ENCODE assay signal across 27 cellular contexts in the genomic region with DNA sequence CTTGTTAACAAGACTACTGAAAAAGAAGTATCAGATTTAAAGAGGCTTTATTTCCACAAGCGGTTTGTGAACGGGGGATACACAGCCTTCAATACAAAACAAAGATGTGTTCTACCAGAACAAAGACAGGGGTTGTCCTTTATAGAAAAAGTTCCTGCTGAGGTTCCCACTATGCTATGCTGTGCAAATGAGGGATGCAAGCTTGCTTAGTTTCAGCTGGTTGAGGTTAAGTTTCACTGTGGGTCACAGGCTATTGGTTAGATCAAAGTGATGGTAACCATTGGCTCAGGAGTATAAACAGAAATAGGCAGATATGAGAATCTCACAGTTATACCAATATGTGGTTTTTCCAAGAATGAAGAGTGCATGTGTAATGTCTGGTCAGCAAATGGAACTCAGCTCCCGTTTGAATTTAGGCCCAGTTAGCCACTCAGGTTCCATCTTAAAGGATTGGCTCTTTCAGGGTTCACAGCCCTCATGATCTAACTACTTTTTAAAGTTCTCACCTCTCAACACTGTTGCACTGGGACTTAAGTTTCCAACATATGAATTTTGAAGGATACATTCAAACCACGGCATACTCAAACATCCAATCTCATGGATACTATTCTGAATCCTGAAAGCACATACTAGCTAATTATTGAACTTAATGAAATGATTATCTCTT.
"Had no signal": no experiment of that assay in that cellular context is flagged by ENCODE, and none has a peak within 500 bp of the region (broad histone marks: within the 10 kb centered on the region; RNA-seq: fewer than 3 reads in every experiment).

No MANE protein-coding gene starts in this region.

- H3K27me3 Mint-ChIP-seq: activated CD4-positive, alpha-beta memory T cell treated with anti-CD3 and anti-CD28 coated beads for 36 hours; activated naive CD8-positive, alpha-beta T cell treated with anti-CD3 and anti-CD28 coated beads, Interleukin-2, amount 50 U/mL, for 24 hours; progenitor cell of endocrine pancreas; stimulated activated naive CD8-positive, alpha-beta T cell treated with anti-CD3 and anti-CD28 coated beads, Interleukin-15, Interleukin-2, amounts not matched to agents 100 ng/mL and 50 ng/mL, for 24 hours; type B pancreatic cell had no signal

- DNase-seq: activated CD4-positive, alpha-beta memory T cell treated with anti-CD3 and anti-CD28 coated beads for 36 hours; activated CD4-positive, alpha-beta T cell treated with anti-CD3 and anti-CD28 coated beads, Interleukin-2, amount 10 ng/mL, durations not matched to agents 24 days and 14 days; activated effector memory CD4-positive, alpha-beta T cell treated with anti-CD3 and anti-CD28 coated beads, Interleukin-2, amount 50 U/mL, for 16 hours; activated naive CD4-positive, alpha-beta T cell treated with anti-CD3 and anti-CD28 coated beads for 36 hours; activated naive CD8-positive, alpha-beta T cell treated with anti-CD3 and anti-CD28 coated beads, Interleukin-2, amount 50 U/mL, for 24 hours; activated T-cell treated with anti-CD3 and anti-CD28 coated beads for 4 hours; amygdala; caudate nucleus; cortex of kidney; foreskin keratinocyte; glutamatergic neuron; kidney; left colon; naive thymus-derived CD8-positive, alpha-beta T cell; right lobe of liver; stimulated activated CD4-positive, alpha-beta T cell treated with anti-CD3 and anti-CD28 coated beads, Interleukin-2, amount 100 ng/mL, for 48 hours; T-cell; uterus; WERI-Rb-1 had no signal

- H3K9me3 Mint-ChIP-seq: activated CD4-positive, alpha-beta memory T cell treated with anti-CD3 and anti-CD28 coated beads for 36 hours; activated naive CD4-positive, alpha-beta T cell treated with anti-CD3 and anti-CD28 coated beads for 36 hours; activated naive CD8-positive, alpha-beta T cell treated with anti-CD3 and anti-CD28 coated beads, Interleukin-2, amount 50 U/mL, for 24 hours; memory B cell; stimulated activated naive CD8-positive, alpha-beta T cell treated with anti-CD3 and anti-CD28 coated beads, Interleukin-15, Interleukin-2, amounts not matched to agents 100 ng/mL and 50 ng/mL, for 24 hours; T-cell had no signal

- H3K9me3 ChIP-seq: neutrophil, right lobe of liver, uterus had no signal

- H3K4me1 Mint-ChIP-seq: activated naive CD8-positive, alpha-beta T cell treated with anti-CD3 and anti-CD28 coated beads, Interleukin-2, amount 50 U/mL, for 24 hours; memory B cell; naive thymus-derived CD8-positive, alpha-beta T cell; T-cell had no signal

- H3K27me3 ChIP-seq: foreskin keratinocyte, hepatocyte, neutrophil, right lobe of liver, uterus had no signal

- H3K4me3 Mint-ChIP-seq: activated CD4-positive, alpha-beta memory T cell treated with anti-CD3 and anti-CD28 coated beads for 36 hours; activated CD4-positive, alpha-beta T cell treated with anti-CD3 and anti-CD28 coated beads, Interleukin-2, amount 10 ng/mL, durations not matched to agents 24 days and 14 days; activated naive CD4-positive, alpha-beta T cell treated with anti-CD3 and anti-CD28 coated beads for 36 hours; activated naive CD8-positive, alpha-beta T cell treated with anti-CD3 and anti-CD28 coated beads, Interleukin-2, amount 50 U/mL, for 24 hours; memory B cell; naive thymus-derived CD8-positive, alpha-beta T cell; stimulated activated naive CD8-positive, alpha-beta T cell treated with anti-CD3 and anti-CD28 coated beads, Interleukin-15, Interleukin-2, amounts not matched to agents 100 ng/mL and 50 ng/mL, for 24 hours; T-cell; type B pancreatic cell had no signal

- H3K27ac Mint-ChIP-seq: activated CD4-positive, alpha-beta memory T cell treated with anti-CD3 and anti-CD28 coated beads for 36 hours; activated CD4-positive, alpha-beta T cell treated with anti-CD3 and anti-CD28 coated beads, Interleukin-2, amount 10 ng/mL, durations not matched to agents 24 days and 14 days; activated naive CD4-positive, alpha-beta T cell treated with anti-CD3 and anti-CD28 coated beads for 36 hours; activated naive CD8-positive, alpha-beta T cell treated with anti-CD3 and anti-CD28 coated beads, Interleukin-2, amount 50 U/mL, for 24 hours; memory B cell; naive thymus-derived CD8-positive, alpha-beta T cell; progenitor cell of endocrine pancreas; stimulated activated naive CD8-positive, alpha-beta T cell treated with anti-CD3 and anti-CD28 coated beads, Interleukin-15, Interleukin-2, amounts not matched to agents 100 ng/mL and 50 ng/mL, for 24 hours; T-cell; type B pancreatic cell had no signal

- H3K36me3 ChIP-seq: neutrophil, right lobe of liver, uterus, WERI-Rb-1 had no signal

- H3K4me3 ChIP-seq: hepatocyte, right lobe of liver, uterus had no signal

- ATAC-seq: activated CD4-positive, CD25-positive, alpha-beta regulatory T cell treated with anti-CD3 and anti-CD28 coated beads, Interleukin-2, amount 50 U/mL, for 24 hours; activated naive CD8-positive, alpha-beta T cell treated with anti-CD3 and anti-CD28 coated beads, Interleukin-2, amount 50 U/mL, for 24 hours; foreskin keratinocyte; left colon; naive thymus-derived CD8-positive, alpha-beta T cell; T-cell had no signal

- FAIRE-seq: endothelial cell of umbilical vein, kidney had no signal

- H3K36me3 Mint-ChIP-seq: activated CD4-positive, alpha-beta memory T cell treated with anti-CD3 and anti-CD28 coated beads for 36 hours; T-cell; type B pancreatic cell had no signal

- H3K4me1 ChIP-seq: foreskin keratinocyte, right lobe of liver, uterus had no signal
